Comparison of ENCODE assay signal across 8 cellular contexts in the genomic region with DNA sequence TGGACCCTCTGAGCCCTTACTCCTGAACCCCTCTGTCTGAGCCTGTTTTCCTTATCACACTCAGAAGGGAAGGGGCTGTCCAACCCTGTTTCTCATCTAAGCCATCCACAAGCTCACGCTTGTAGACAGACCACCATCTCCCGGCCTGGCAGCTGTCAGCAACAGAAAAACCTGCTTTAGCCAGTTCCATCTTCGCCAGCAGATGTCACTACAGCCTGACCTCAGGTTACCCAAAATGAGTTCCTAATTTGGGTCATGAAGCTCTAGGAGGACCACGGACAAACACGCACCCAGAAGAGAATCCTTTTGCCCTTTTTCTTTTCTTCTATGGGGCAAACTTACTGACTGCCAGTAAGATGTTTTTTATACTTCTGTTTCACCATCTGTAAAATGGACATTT.
DNase-seq lines count a peak whose midpoint lies in the region; FAIRE-seq and TF ChIP-seq lines count a peak whose summit lies in the region.

No MANE protein-coding gene starts in this region.

- H3K4me1 Mint-ChIP-seq in type B pancreatic cell (ENCODE audit: unreplicated experiment), result peaks cover 11% of the 10 kb centered on the region

- H3K36me3 ChIP-seq in SU-DHL-6 (ENCODE audit: low read length), result no peaks in the 10 kb centered on the region
- no peaks in the 10 kb centered on the region for H3K36me3 ChIP-seq in small intestine (ENCODE audit: control insufficient read depth in 2 of 2, insufficient read depth in 2 of 2, low read length in 2 of 2)

- TF ChIP-seq CTCF in AG09319 (IDR thresholded peaks at IDR 0.05; ENCODE audit: low read depth, low read length), result peak; percentile 46
- peak; percentile 45 for TF ChIP-seq CTCF in GM13977 (IDR thresholded peaks at IDR 0.05; ENCODE audit: extremely low read depth, insufficient read depth, missing control alignments)
- TF ChIP-seq CTCF in SU-DHL-6 (IDR thresholded peaks at IDR 0.05; ENCODE audit: insufficient read depth, low read length, poor library complexity, severe bottlenecking), result peak; percentile 22
- peak; percentile 53 for TF ChIP-seq CTCF in type B pancreatic cell (conservative IDR thresholded peaks at IDR 0.05)

- H3K4me1 ChIP-seq in small intestine (ENCODE audit: control insufficient read depth in 2 of 2, insufficient read depth in 1 of 2, low read depth in 1 of 2, low read length in 1 of 2), result no peaks in the 10 kb centered on the region

- FAIRE-seq in small intestine (lab: Jason Lieb, UNC), result no peak

- H3K4me2 ChIP-seq in SU-DHL-6 (ENCODE audit: low read depth, low read length, poor library complexity, severe bottlenecking), result no peak overlapping the region

- H3K27ac ChIP-seq in SU-DHL-6 (ENCODE audit: low read depth, low read length), result no peak overlapping the region
- H3K27ac ChIP-seq in small intestine (ENCODE audit: low read depth in 1 of 2, low read length in 1 of 2), result no peak overlapping the region

- H3K79me2 ChIP-seq in SU-DHL-6 (ENCODE audit: insufficient read depth, low read length), result no peaks in the 10 kb centered on the region

- 43 to 77% (median 53%) methylated on average over 5 of the region's 5 CpGs for WGBS in small intestine, 3 donors

- H3K27me3 ChIP-seq in SU-DHL-6 (ENCODE audit: low read length) (no peaks in the 10 kb centered on the region), small intestine (ENCODE audit: control insufficient read depth in 2 of 2, insufficient read depth in 2 of 2, low read length in 2 of 2) (no peaks in the 10 kb centered on the region)

- H3K27me3 Mint-ChIP-seq in type B pancreatic cell, result peaks cover 22% of the 10 kb centered on the region

- H3K9me3 ChIP-seq in SU-DHL-6 (ENCODE audit: insufficient read depth, low read length) (no peaks in the 10 kb centered on the region), small intestine (ENCODE audit: control insufficient read depth, low read depth) (no peaks in the 10 kb centered on the region)

- H3K9me3 Mint-ChIP-seq in type B pancreatic cell, result no peaks in the 10 kb centered on the region

- H2AFZ ChIP-seq in SU-DHL-6 (ENCODE audit: low read depth, low read length, severe bottlenecking), result no peak overlapping the region

- H4K20me1 ChIP-seq in SU-DHL-6 (ENCODE audit: low read depth, low read length), result no peaks in the 10 kb centered on the region

- no peak overlapping the region for H3K4me3 Mint-ChIP-seq in type B pancreatic cell

- no peak overlapping the region for H3K9ac ChIP-seq in SU-DHL-6 (ENCODE audit: low read length)

- no peaks in the 10 kb centered on the region for H3K9me2 ChIP-seq in SU-DHL-6 (replicated peaks; ENCODE audit: insufficient read depth, low read length)

- no peak overlapping the region for H3K27ac Mint-ChIP-seq in type B pancreatic cell

- in situ Hi-C loops in GM13977 (cut with MboI; ENCODE audit: low pct_unique_long_range_greater_than_20kb, low sequenced_read_pairs, unreplicated experiment), result no loop called here

- DNase-seq in AG09319 (ENCODE audit: extremely low read depth, low read depth) (no peak), GM13977 (ENCODE audit: low spot score) (peak; percentile 49), germinal center (ENCODE audit: low spot score) (peak; percentile 4), type B pancreatic cell (ENCODE audit: extremely low spot score, unreplicated experiment) (no peak), SHP77 treated with DMSO at 0.1 percent for 48 hours (lab: John Stamatoyannopoulos, UW) (no peak), small intestine (no peak), NCI-H1105 (lab: John Stamatoyannopoulos, UW) (no peak)

- H3F3A ChIP-seq in SU-DHL-6 (ENCODE audit: insufficient read depth), result no peaks in the 10 kb centered on the region

- H3K4me3 ChIP-seq in SU-DHL-6 (ENCODE audit: insufficient read depth, low read length, poor library complexity, severe bottlenecking) (no peak overlapping the region), small intestine (ENCODE audit: low read depth in 1 of 2, low read length in 2 of 2) (no peak overlapping the region)

- H3K36me3 Mint-ChIP-seq in type B pancreatic cell, result no peaks in the 10 kb centered on the region

Comparison
In these comparisons a context has a peak if more than half of its experiments do, and no peak if none do; other contexts are left out.
1. DNase-seq: peak in GM13977 (single experiment) and germinal center (single experiment); none in AG09319 (single experiment), type B pancreatic cell (single experiment), SHP77 treated with DMSO at 0.1 percent for 48 hours (single experiment), small intestine (single experiment) and NCI-H1105 (single experiment).
2. Peak in every context shown above with its lines, with median percentiles within 50 percentile points of each other: CTCF ChIP-seq.